In the genomic region with DNA sequence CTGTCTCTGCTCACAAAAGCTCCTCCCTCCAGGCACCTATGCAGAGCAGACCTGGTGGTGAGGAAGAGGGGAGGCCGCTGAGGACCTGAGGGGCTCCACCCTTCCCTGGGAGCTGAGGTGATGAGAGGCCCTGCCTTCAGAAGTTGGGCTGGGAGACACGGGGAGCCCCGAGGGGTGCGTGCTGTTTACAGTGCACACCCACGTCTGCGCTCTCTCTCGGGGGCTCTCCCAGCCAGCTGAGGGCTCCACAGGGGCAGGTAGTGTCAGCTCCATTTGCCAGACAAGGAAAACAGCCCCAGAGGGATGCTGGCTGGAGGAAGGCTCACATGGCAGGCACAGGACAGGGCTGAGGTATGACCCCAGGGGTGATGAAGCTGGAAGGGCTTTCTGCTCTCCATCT, we compare ENCODE assay signal across 1 cellular context.
TF ChIP-seq lines count a peak whose summit lies in the region.

No MANE protein-coding gene starts in this region.

TF ChIP-seq in GM23338, 12 proteins besides CTCF, POLR2A, EP300 and RAD21 (continued from another document):
- no peak for TF ChIP-seq REST (IDR thresholded peaks at IDR 0.05; ENCODE audit: unreplicated experiment)
- no peak for TF ChIP-seq EZH2phosphoT487 (IDR thresholded peaks at IDR 0.05; ENCODE audit: unreplicated experiment)
- no peak for TF ChIP-seq NANOG (IDR thresholded peaks at IDR 0.05; ENCODE audit: borderline replicate concordance)
- TF ChIP-seq ETS1 (IDR thresholded peaks at IDR 0.05): no peak
- no peak for TF ChIP-seq ZNF114 (CRISPR knock-in tag; IDR thresholded peaks at IDR 0.05)
- no peak for TF ChIP-seq ZNF462 (CRISPR knock-in tag; IDR thresholded peaks at IDR 0.05)
TF ChIP-seq in GM23338: peak in this region for 0.
